9 cellular contexts compared by ENCODE assay signal in genomic region chr3:136546718-136547117, GRCh38.
DNase-seq lines count a peak whose midpoint lies in the region; ATAC-seq, FAIRE-seq and TF ChIP-seq lines count a peak whose summit lies in the region.
"Had no signal": no experiment of that assay in that cellular context is flagged by ENCODE, and none has a peak within 500 bp of the region (broad histone marks: within the 10 kb centered on the region; RNA-seq: fewer than 3 reads in every experiment).

No MANE protein-coding gene starts in this region.

- H3K4me3 ChIP-seq in LNCaP clone FGC (ENCODE audit: low read depth, low read length) (no peak overlapping the region), GM12878 (no peak overlapping the region), pancreas (no peak overlapping the region)

- BruUV-seq in GM12878 (replicated peaks; lab: Mats Ljungman, UMichigan): no TSS peak

- H3K4me3 Mint-ChIP-seq in stimulated activated memory B cell treated with anti-CD40 and anti-IgM and Interleukin-4, amounts not matched to agents 10 μg/mL and 1 μg/mL and 100 μg/mL, for 72 hours: no peak overlapping the region

- no peaks in the 10 kb centered on the region for H3K27me3 Mint-ChIP-seq in stimulated activated memory B cell treated with anti-CD40 and anti-IgM and Interleukin-4, amounts not matched to agents 10 μg/mL and 1 μg/mL and 100 μg/mL, for 72 hours

- intact Hi-C loops in GM12878 (cut with micrococcal nuclease; ENCODE audit: unreplicated experiment): loop anchor here (2.0 kb wide), 1 partner anchor 204 kb away; no protein-coding TSS in a partner anchor
- intact Hi-C loops in pancreas (cut with DNase I): no loop called here

- ATAC-seq in GM12878 (peak; percentile 75), HG02981 (IDR thresholded peaks at IDR 0.05; ENCODE audit: unreplicated experiment) (no peak), pancreas (no peak)
- no peak for ATAC-seq in stimulated activated memory B cell treated with anti-CD40 and anti-IgM and Interleukin-4, amounts not matched to agents 10 μg/mL and 1 μg/mL and 100 μg/mL, for 72 hours

- peaks cover 22% of the 10 kb centered on the region for H3K4me1 Mint-ChIP-seq in stimulated activated memory B cell treated with anti-CD40 and anti-IgM and Interleukin-4, amounts not matched to agents 10 μg/mL and 1 μg/mL and 100 μg/mL, for 72 hours

- SMC1A ChIA-PET in GM12878 (lab: Charles Lee; ENCODE audit: uncharacterized antibody, unreplicated experiment): interaction anchor here (1.2 to 2.9 kb wide), 5 partner anchors 47 to 472 kb away, joined by 3 to 10 read pairs (median 7); partner anchors contain the start of gene STAG1

- peaks cover 33% of the 10 kb centered on the region for H3K36me3 Mint-ChIP-seq in stimulated activated memory B cell treated with anti-CD40 and anti-IgM and Interleukin-4, amounts not matched to agents 10 μg/mL and 1 μg/mL and 100 μg/mL, for 72 hours

- no peak overlapping the region for H3K9ac ChIP-seq in GM12878 (ENCODE audit: control insufficient read depth, insufficient read depth, low read length)

- H3K9me3 Mint-ChIP-seq in stimulated activated memory B cell treated with anti-CD40 and anti-IgM and Interleukin-4, amounts not matched to agents 10 μg/mL and 1 μg/mL and 100 μg/mL, for 72 hours: no peaks in the 10 kb centered on the region

- no peak overlapping the region for H3K27ac ChIP-seq in GM12878 (ENCODE audit: control insufficient read depth, insufficient read depth)
- H3K27ac ChIP-seq in pancreas: no peak overlapping the region

- no peak overlapping the region for H2AFZ ChIP-seq in GM12878 (ENCODE audit: control insufficient read depth, low read depth, low read length)

- CTCF ChIA-PET in GM12878 (lab: Yijun Ruan, JAX): interaction anchor here (0.6 to 5.8 kb wide), 6 partner anchors 40 to 485 kb away, joined by 3 to 47 read pairs (median 4); partner anchors contain the start of gene STAG1

- H3K36me3 ChIP-seq in GM12878 (ENCODE audit: control insufficient read depth in 2 of 2, insufficient read depth in 2 of 2, low read length in 1 of 2): peaks cover 0 to 3% of the 10 kb centered on the region in 2 experiments; a peak in 1 of 4 replicates
- H3K36me3 ChIP-seq in pancreas: no peaks in the 10 kb centered on the region

- FAIRE-seq in GM12878 (lab: Jason Lieb, UNC) (no peak), pancreas (lab: Jason Lieb, UNC) (no peak)

- H3K27me3 ChIP-seq in GM12878 (replicated peaks in 1 of 2; ENCODE audit: control insufficient read depth in 2 of 2, insufficient read depth in 2 of 2, low read length in 1 of 2) (no peaks in the 10 kb centered on the region), pancreas (no peaks in the 10 kb centered on the region)

- H4K20me1 ChIP-seq in GM12878 (ENCODE audit: control insufficient read depth, insufficient read depth): no peaks in the 10 kb centered on the region

- in situ Hi-C loops in GM12878 (cut with MboI): no loop called here

- no peaks in the 10 kb centered on the region for H3K4me1 ChIP-seq in GM12878 (ENCODE audit: control insufficient read depth, insufficient read depth, low read length)
- peaks cover 0 to 4% (median 0%) of the 10 kb centered on the region in 3 donors for H3K4me1 ChIP-seq in pancreas

- POLR2A ChIA-PET in GM12878 (lab: Charles Lee): no interaction called here

- no peak overlapping the region for H3K27ac Mint-ChIP-seq in stimulated activated memory B cell treated with anti-CD40 and anti-IgM and Interleukin-4, amounts not matched to agents 10 μg/mL and 1 μg/mL and 100 μg/mL, for 72 hours

- no peak for TF ChIP-seq POLR2A in GM12878 (IDR thresholded peaks at IDR 0.05; ENCODE audit: low read depth, low read length)

- H3K79me2 ChIP-seq in GM12878 (ENCODE audit: control insufficient read depth, insufficient read depth, low read length): no peaks in the 10 kb centered on the region

- TF ChIP-seq CTCF in LNCaP clone FGC (IDR thresholded peaks at IDR 0.05; ENCODE audit: control insufficient read depth, extremely low read depth, insufficient read depth) (peak; percentile 30; the same call in 1 of the 2 replicates), GM12878 (IDR thresholded peaks at IDR 0.05 in 2 of 3, conservative IDR thresholded peaks at IDR 0.05 in 1 of 3; ENCODE audit: control insufficient read depth in 2 of 3, extremely low read depth in 1 of 3, insufficient read depth in 1 of 3, low read depth in 3 of 3, low read length in 3 of 3) (peak in 2 of 3 experiments; percentile 20 to 25; a peak in 3 of 6 replicates), pancreas (IDR thresholded peaks at IDR 0.05) (no peak)

- DNase-seq in GF-D8 (lab: John Stamatoyannopoulos, UW) (peak; percentile 1), LNCaP clone FGC (ENCODE audit: low read depth) (no peak), GM12878 (ENCODE audit: low read depth, low spot score) (no peak), myocyte (ENCODE audit: low read depth) (peak; percentile 13), GM03348 (ENCODE audit: low spot score) (no peak), pancreas (no peak)
- DNase-seq: activated CD8-positive, alpha-beta memory T cell treated with anti-CD3 and anti-CD28 coated beads, Interleukin-2, amount 50 U/mL, for 4 hours had no signal

- peak; percentile 27; the same call in 1 of the 2 replicates for TF ChIP-seq RAD21 in GM12878 (IDR thresholded peaks at IDR 0.05; ENCODE audit: insufficient read depth, low read depth, low read length)

- RAD21 ChIA-PET in GM12878 (lab: Charles Lee; ENCODE audit: unreplicated experiment): interaction anchor here (1.2 to 4.3 kb wide), 4 partner anchors 203 to 467 kb away, joined by 3 to 43 read pairs (median 7); partner anchors contain the start of gene STAG1

- TF ChIP-seq EP300 in GM12878 (IDR thresholded peaks at IDR 0.05; ENCODE audit: borderline replicate concordance in 1 of 2, control insufficient read depth in 1 of 2, low read depth in 2 of 2, low read length in 2 of 2): no peak

- peaks cover 3% of the 10 kb centered on the region; the same call in 2 of the 3 replicates for H3K9me3 ChIP-seq in GM12878 (replicated peaks; ENCODE audit: control insufficient read depth, insufficient read depth, low read length)
- H3K9me3 ChIP-seq in pancreas: no peaks in the 10 kb centered on the region

- no peak overlapping the region for H3K4me2 ChIP-seq in GM12878 (ENCODE audit: control insufficient read depth, insufficient read depth)

TF ChIP-seq in GM12878, 131 proteins besides CTCF, POLR2A, EP300 and RAD21 (continues in another document):
- no peak for TF ChIP-seq NFXL1 (IDR thresholded peaks at IDR 0.05; ENCODE audit: borderline replicate concordance)
- TF ChIP-seq, protein P1, sequence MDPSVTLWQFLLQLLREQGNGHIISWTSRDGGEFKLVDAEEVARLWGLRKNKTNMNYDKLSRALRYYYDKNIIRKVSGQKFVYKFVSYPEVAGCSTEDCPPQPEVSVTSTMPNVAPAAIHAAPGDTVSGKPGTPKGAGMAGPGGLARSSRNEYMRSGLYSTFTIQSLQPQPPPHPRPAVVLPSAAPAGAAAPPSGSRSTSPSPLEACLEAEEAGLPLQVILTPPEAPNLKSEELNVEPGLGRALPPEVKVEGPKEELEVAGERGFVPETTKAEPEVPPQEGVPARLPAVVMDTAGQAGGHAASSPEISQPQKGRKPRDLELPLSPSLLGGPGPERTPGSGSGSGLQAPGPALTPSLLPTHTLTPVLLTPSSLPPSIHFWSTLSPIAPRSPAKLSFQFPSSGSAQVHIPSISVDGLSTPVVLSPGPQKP (IDR thresholded peaks at IDR 0.05; ENCODE audit: low read depth, low read length): no peak
- no peak for TF ChIP-seq YY1 (IDR thresholded peaks at IDR 0.05; ENCODE audit: low read depth, low read length)
- TF ChIP-seq FOXK2 (IDR thresholded peaks at IDR 0.05): no peak
- TF ChIP-seq EZH2 (IDR thresholded peaks at IDR 0.05; ENCODE audit: borderline replicate concordance, control insufficient read depth, low read depth, low read length): no peak
- TF ChIP-seq DPF2 (IDR thresholded peaks at IDR 0.05): no peak
- no peak for TF ChIP-seq ATF7 (IDR thresholded peaks at IDR 0.05; ENCODE audit: low read depth)
- no peak for TF ChIP-seq ESRRA (IDR thresholded peaks at IDR 0.05; ENCODE audit: low read length)
- no peak for TF ChIP-seq ETV6 (conservative IDR thresholded peaks at IDR 0.05 in 1 of 2, IDR thresholded peaks at IDR 0.05 in 1 of 2; ENCODE audit: borderline replicate concordance in 1 of 2, low read depth in 1 of 2)
- TF ChIP-seq SRF (IDR thresholded peaks at IDR 0.05; ENCODE audit: low read depth in 2 of 2, low read length in 2 of 2): no peak
- TF ChIP-seq ZSCAN29 (IDR thresholded peaks at IDR 0.05): no peak
- no peak for TF ChIP-seq CBFB (IDR thresholded peaks at IDR 0.05; ENCODE audit: low read depth)
- no peak for TF ChIP-seq TARDBP (IDR thresholded peaks at IDR 0.05; ENCODE audit: borderline replicate concordance)
- TF ChIP-seq, protein P2, sequence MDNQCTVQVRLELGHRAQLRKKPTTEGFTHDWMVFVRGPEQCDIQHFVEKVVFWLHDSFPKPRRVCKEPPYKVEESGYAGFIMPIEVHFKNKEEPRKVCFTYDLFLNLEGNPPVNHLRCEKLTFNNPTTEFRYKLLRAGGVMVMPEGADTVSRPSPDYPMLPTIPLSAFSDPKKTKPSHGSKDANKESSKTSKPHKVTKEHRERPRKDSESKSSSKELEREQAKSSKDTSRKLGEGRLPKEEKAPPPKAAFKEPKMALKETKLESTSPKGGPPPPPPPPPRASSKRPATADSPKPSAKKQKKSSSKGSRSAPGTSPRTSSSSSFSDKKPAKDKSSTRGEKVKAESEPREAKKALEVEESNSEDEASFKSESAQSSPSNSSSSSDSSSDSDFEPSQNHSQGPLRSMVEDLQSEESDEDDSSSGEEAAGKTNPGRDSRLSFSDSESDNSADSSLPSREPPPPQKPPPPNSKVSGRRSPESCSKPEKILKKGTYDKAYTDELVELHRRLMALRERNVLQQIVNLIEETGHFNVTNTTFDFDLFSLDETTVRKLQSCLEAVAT (IDR thresholded peaks at IDR 0.05): no peak
- no peak for TF ChIP-seq RUNX3 (IDR thresholded peaks at IDR 0.05; ENCODE audit: low read length)
- TF ChIP-seq SMC3 (IDR thresholded peaks at IDR 0.05; ENCODE audit: borderline replicate concordance, low read length): no peak
- no peak for TF ChIP-seq NFYA (IDR thresholded peaks at IDR 0.05; ENCODE audit: borderline replicate concordance, low read depth, low read length)
- no peak for TF ChIP-seq RELB (IDR thresholded peaks at IDR 0.05; ENCODE audit: low read depth)

Comparison
In these comparisons a context has a peak if more than half of its experiments do, and no peak if none do; other contexts are left out.
1. DNase-seq: peak in GF-D8 (single experiment) and myocyte (single experiment); none in LNCaP clone FGC (single experiment), GM12878 (single experiment), GM03348 (single experiment) and pancreas (0 of 6).
2. CTCF ChIP-seq: peak in LNCaP clone FGC (single experiment) and GM12878 (2 of 3); none in pancreas (0 of 4).